ENCODE assay signal across 1 cellular context in genomic region chr14:74508292-74508731, GRCh38.
TF ChIP-seq lines count a peak whose summit lies in the region.

No MANE protein-coding gene starts in this region.

TF ChIP-seq in WTC11, 78 proteins besides CTCF, POLR2A, EP300 and RAD21:
- TF ChIP-seq ATF3 (CRISPR knock-in tag; conservative IDR thresholded peaks at IDR 0.05) (no peak), SMAD3 (CRISPR knock-in tag; IDR thresholded peaks at IDR 0.05; ENCODE audit: borderline replicate concordance) (no peak), TP53 (CRISPR knock-in tag; IDR thresholded peaks at IDR 0.05) (no peak), MAX (CRISPR knock-in tag; IDR thresholded peaks at IDR 0.05) (peak; percentile 72; the same call in 1 of the 2 replicates), E2F4 (CRISPR knock-in tag; IDR thresholded peaks at IDR 0.05; ENCODE audit: borderline replicate concordance, low read depth) (no peak), ERG (CRISPR knock-in tag; IDR thresholded peaks at IDR 0.05) (no peak), KAT7 (CRISPR knock-in tag; IDR thresholded peaks at IDR 0.05; ENCODE audit: borderline replicate concordance) (no peak), TEAD1 (CRISPR knock-in tag; IDR thresholded peaks at IDR 0.05) (no peak), NR1H2 (CRISPR knock-in tag; IDR thresholded peaks at IDR 0.05) (no peak), NR3C1 (CRISPR knock-in tag; conservative IDR thresholded peaks at IDR 0.05; ENCODE audit: low read depth) (no peak), ZBTB21 (CRISPR knock-in tag; IDR thresholded peaks at IDR 0.05; ENCODE audit: borderline replicate concordance) (no peak), FOXP4 (CRISPR knock-in tag; IDR thresholded peaks at IDR 0.05) (0 out of 2 replicates have a peak, but pooled peaks have one; percentile 27), CREM (CRISPR knock-in tag; IDR thresholded peaks at IDR 0.05) (no peak), IRF2 (CRISPR knock-in tag; IDR thresholded peaks at IDR 0.05; ENCODE audit: borderline replicate concordance, low read depth) (no peak), ZNF219 (CRISPR knock-in tag; IDR thresholded peaks at IDR 0.05; ENCODE audit: borderline replicate concordance) (no peak), ZNF232 (CRISPR knock-in tag; IDR thresholded peaks at IDR 0.05) (no peak), FOXP1 (CRISPR knock-in tag; IDR thresholded peaks at IDR 0.05; ENCODE audit: borderline replicate concordance) (no peak), ZNF281 (CRISPR knock-in tag; IDR thresholded peaks at IDR 0.05) (no peak), ATF1 (CRISPR knock-in tag; IDR thresholded peaks at IDR 0.05) (no peak), SMAD4 (CRISPR knock-in tag; IDR thresholded peaks at IDR 0.05) (no peak), ZBTB43 (CRISPR knock-in tag; IDR thresholded peaks at IDR 0.05) (no peak), HMGXB4 (CRISPR knock-in tag; IDR thresholded peaks at IDR 0.05) (peak; percentile 61; the same call in 1 of the 2 replicates), SOX15 (CRISPR knock-in tag; IDR thresholded peaks at IDR 0.05) (no peak), GABPB1 (CRISPR knock-in tag; IDR thresholded peaks at IDR 0.05) (no peak), FOXK1 (CRISPR knock-in tag; IDR thresholded peaks at IDR 0.05) (no peak)
- TF ChIP-seq, protein P1, sequence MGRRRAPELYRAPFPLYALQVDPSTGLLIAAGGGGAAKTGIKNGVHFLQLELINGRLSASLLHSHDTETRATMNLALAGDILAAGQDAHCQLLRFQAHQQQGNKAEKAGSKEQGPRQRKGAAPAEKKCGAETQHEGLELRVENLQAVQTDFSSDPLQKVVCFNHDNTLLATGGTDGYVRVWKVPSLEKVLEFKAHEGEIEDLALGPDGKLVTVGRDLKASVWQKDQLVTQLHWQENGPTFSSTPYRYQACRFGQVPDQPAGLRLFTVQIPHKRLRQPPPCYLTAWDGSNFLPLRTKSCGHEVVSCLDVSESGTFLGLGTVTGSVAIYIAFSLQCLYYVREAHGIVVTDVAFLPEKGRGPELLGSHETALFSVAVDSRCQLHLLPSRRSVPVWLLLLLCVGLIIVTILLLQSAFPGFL (CRISPR knock-in tag; IDR thresholded peaks at IDR 0.05; ENCODE audit: borderline replicate concordance): no peak
- TF ChIP-seq, protein P2, sequence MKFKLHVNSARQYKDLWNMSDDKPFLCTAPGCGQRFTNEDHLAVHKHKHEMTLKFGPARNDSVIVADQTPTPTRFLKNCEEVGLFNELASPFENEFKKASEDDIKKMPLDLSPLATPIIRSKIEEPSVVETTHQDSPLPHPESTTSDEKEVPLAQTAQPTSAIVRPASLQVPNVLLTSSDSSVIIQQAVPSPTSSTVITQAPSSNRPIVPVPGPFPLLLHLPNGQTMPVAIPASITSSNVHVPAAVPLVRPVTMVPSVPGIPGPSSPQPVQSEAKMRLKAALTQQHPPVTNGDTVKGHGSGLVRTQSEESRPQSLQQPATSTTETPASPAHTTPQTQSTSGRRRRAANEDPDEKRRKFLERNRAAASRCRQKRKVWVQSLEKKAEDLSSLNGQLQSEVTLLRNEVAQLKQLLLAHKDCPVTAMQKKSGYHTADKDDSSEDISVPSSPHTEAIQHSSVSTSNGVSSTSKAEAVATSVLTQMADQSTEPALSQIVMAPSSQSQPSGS (CRISPR knock-in tag; IDR thresholded peaks at IDR 0.05; ENCODE audit: borderline replicate concordance, low read depth): no peak
